15 cellular contexts compared by ENCODE assay signal in the genomic region with DNA sequence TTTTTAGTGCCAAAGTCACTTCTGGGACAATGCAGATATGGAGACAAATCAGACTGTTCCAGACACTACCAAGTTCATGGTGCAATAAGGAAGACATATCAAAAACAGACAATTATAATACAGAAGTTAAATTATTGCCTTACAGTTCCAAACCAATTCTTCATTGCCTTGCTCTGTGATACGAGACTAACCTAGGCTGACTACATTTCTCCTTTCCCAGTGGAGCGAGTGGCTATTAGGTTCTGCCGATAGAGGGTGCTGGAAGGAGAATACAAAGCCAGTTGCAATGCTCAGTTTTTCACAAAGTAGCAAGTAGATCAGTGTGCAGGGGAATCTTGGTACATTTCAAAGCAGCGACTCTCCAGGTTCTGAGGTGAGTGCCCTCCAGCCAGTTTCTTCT.
A peak's percentile ranks its signal among the peaks of the same experiment; 100 is the strongest.
DNase-seq lines count a peak whose midpoint lies in the region; ATAC-seq and TF ChIP-seq lines count a peak whose summit lies in the region.
"Had no signal": no experiment of that assay in that cellular context is flagged by ENCODE, and none has a peak within 500 bp of the region (broad histone marks: within the 10 kb centered on the region; RNA-seq: fewer than 3 reads in every experiment).

No MANE protein-coding gene starts in this region.

- DNase-seq in ACHN (peak; percentile 34), HEK293T (ENCODE audit: extremely low spot score) (peak; percentile 26), brain microvascular endothelial cell (no peak), kidney tubule cell (ENCODE audit: low spot score) (peak; percentile 8), esophagus squamous epithelium (lab: John Stamatoyannopoulos, UW) (no peak), Kasumi-1 (lab: John Stamatoyannopoulos, UW) (no peak)
- DNase-seq in effector CD8-positive, alpha-beta T cell (lab: John Stamatoyannopoulos, UW), result no peak
- DNase-seq: C1 segment of cervical spinal cord, mesenchymal stem cell, NCI-H446, SJCRH30 had no signal

- CTCF ChIA-PET in HEK293T (lab: Yijun Ruan, JAX), result interaction anchor here (1.5 kb wide), 1 partner anchor 130 kb away, joined by 3 read pairs; no protein-coding TSS in a partner anchor

- in situ Hi-C loops in ACHN (cut with HindIII; ENCODE audit: low pct_ligation_motif_present, low pct_unique_long_range_greater_than_20kb, low sequenced_read_pairs), result no loop called here
- in situ Hi-C loops in brain microvascular endothelial cell (cut with HindIII; ENCODE audit: low pct_ligation_motif_present, low sequenced_read_pairs), result no loop called here

- 84 to 86% methylated on average over 4 of the region's 4 CpGs for WGBS in esophagus squamous epithelium, 2 donors

- POLR2A ChIA-PET in HEK293T (lab: Yijun Ruan, JAX), result no interaction called here

- TF ChIP-seq CTCF in brain microvascular endothelial cell (IDR thresholded peaks at IDR 0.05; ENCODE audit: low read depth, low read length, missing control alignments) (peak; percentile 47), esophagus squamous epithelium (IDR thresholded peaks at IDR 0.05) (peak in 1 of 6 experiments; percentile 11)

- H3K36me3 ChIP-seq in brain microvascular endothelial cell (replicated peaks), result no peaks in the 10 kb centered on the region
- no peaks in the 10 kb centered on the region for H3K36me3 ChIP-seq in esophagus squamous epithelium
- H3K36me3 ChIP-seq: gastroesophageal sphincter, HAP-1, SJCRH30 had no signal

- ATAC-seq in HG03354 (IDR thresholded peaks at IDR 0.05; ENCODE audit: poor library complexity, severe bottlenecking, unreplicated experiment), result no peak
- ATAC-seq: activated CD4-positive, CD25-positive, alpha-beta regulatory T cell treated with anti-CD3 and anti-CD28 coated beads, Interleukin-2, amount 50 U/mL, for 24 hours; gastroesophageal sphincter had no signal

- H3K27me3 ChIP-seq in brain microvascular endothelial cell (replicated peaks) (no peaks in the 10 kb centered on the region), esophagus squamous epithelium (no peaks in the 10 kb centered on the region)
- H3K27me3 ChIP-seq: gastroesophageal sphincter, SJCRH30 had no signal

- no peaks in the 10 kb centered on the region for H3K9me3 ChIP-seq in esophagus squamous epithelium
- H3K9me3 ChIP-seq: gastroesophageal sphincter, HAP-1, SJCRH30 had no signal

- intact Hi-C loops in esophagus squamous epithelium (cut with DNase I), result no loop called here

- H3K4me1 ChIP-seq in esophagus squamous epithelium, result peaks cover 4 to 47% (median 15%) of the 10 kb centered on the region in 3 donors
- H3K4me1 ChIP-seq: SJCRH30 had no signal

- no peak overlapping the region for H3K27ac ChIP-seq in brain microvascular endothelial cell
- H3K27ac ChIP-seq in esophagus squamous epithelium, result no peak overlapping the region
- H3K27ac ChIP-seq: gastroesophageal sphincter, SJCRH30 had no signal

- H3K4me3 ChIP-seq in brain microvascular endothelial cell (ENCODE audit: low read depth, low read length) (no peak overlapping the region), esophagus squamous epithelium (no peak overlapping the region)
- H3K4me3 ChIP-seq: gastroesophageal sphincter, HAP-1, SJCRH30 had no signal

- no peak for TF ChIP-seq POLR2A in esophagus squamous epithelium (IDR thresholded peaks at IDR 0.05)

TF ChIP-seq in HEK293T, 16 proteins besides CTCF, POLR2A, EP300 and RAD21:
- TF ChIP-seq SP1 (IDR thresholded peaks at IDR 0.05) (no peak), FOXM1 (IDR thresholded peaks at IDR 0.05; ENCODE audit: borderline replicate concordance) (no peak), TARDBP (IDR thresholded peaks at IDR 0.05) (no peak), L3MBTL2 (conservative IDR thresholded peaks at IDR 0.05) (no peak), FOXA1 (IDR thresholded peaks at IDR 0.05) (no peak), SUZ12 (IDR thresholded peaks at IDR 0.05) (no peak), ARNT (IDR thresholded peaks at IDR 0.05) (no peak), ELF4 (IDR thresholded peaks at IDR 0.05) (no peak), NFRKB (IDR thresholded peaks at IDR 0.05) (no peak), BHLHE40 (IDR thresholded peaks at IDR 0.05; ENCODE audit: borderline replicate concordance) (no peak), CTBP1 (IDR thresholded peaks at IDR 0.05; ENCODE audit: borderline replicate concordance) (no peak), FOXK2 (IDR thresholded peaks at IDR 0.05) (no peak), ZNF384 (IDR thresholded peaks at IDR 0.05) (no peak)
- TF ChIP-seq, protein P1, sequence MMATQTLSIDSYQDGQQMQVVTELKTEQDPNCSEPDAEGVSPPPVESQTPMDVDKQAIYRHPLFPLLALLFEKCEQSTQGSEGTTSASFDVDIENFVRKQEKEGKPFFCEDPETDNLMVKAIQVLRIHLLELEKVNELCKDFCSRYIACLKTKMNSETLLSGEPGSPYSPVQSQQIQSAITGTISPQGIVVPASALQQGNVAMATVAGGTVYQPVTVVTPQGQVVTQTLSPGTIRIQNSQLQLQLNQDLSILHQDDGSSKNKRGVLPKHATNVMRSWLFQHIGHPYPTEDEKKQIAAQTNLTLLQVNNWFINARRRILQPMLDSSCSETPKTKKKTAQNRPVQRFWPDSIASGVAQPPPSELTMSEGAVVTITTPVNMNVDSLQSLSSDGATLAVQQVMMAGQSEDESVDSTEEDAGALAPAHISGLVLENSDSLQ (IDR thresholded peaks at IDR 0.05), result no peak
TF ChIP-seq in HEK293T: peak in this region for 0.

Comparison
In these comparisons a context has a peak if more than half of its experiments do, and no peak if none do; other contexts are left out.
1. DNase-seq: peak in ACHN (single experiment), HEK293T (single experiment) and kidney tubule cell (single experiment); none in brain microvascular endothelial cell (single experiment), esophagus squamous epithelium (single experiment), effector CD8-positive, alpha-beta T cell (single experiment) and Kasumi-1 (0 of 2).